ENCODE assay signal across 21 cellular contexts in the genomic region with DNA sequence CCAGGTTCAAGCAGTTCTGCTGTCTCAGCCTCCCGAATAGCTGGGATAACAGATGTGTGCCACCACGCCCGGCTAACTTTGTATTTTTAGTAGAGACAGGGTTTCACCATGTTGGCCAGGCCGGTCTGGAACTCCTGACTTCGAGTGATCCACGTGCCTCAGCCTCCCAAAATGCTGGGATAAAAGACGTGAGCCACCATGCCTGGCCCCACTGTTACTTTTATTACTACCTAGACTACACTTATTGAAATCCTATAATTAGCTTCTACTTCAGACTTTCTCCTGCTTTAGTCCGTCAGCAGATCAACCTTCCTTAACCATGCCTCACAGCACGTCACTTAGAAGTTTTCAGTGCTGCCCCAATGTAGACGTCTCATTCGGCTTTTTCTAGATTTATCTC. TPM values are rescaled to one million over a fixed set of nuclear protein-coding genes. Genes with fewer than 3 reads are reported as not detected.
DNase-seq lines count a peak whose midpoint lies in the region; ATAC-seq, FAIRE-seq and TF ChIP-seq lines count a peak whose summit lies in the region.
"Had no signal": no experiment of that assay in that cellular context is flagged by ENCODE, and none has a peak within 500 bp of the region (broad histone marks: within the 10 kb centered on the region; RNA-seq: fewer than 3 reads in every experiment).

No MANE protein-coding gene starts in this region.

- H3K36me3 ChIP-seq in cardiac muscle cell (peaks cover 7% of the 10 kb centered on the region), psoas muscle (ENCODE audit: insufficient read depth in 1 of 2, low read depth in 1 of 2) (peaks cover 2 to 59% of the 10 kb centered on the region in 2 donors)

- H3K4me3 ChIP-seq in cardiac muscle cell, result no peak overlapping the region
- H3K4me3 ChIP-seq in psoas muscle, result peak overlapping the region; percentile 15
- H3K4me3 ChIP-seq: BLaER1, GM23338 had no signal

- H3K9me3 ChIP-seq in cardiac muscle cell (ENCODE audit: low read depth) (no peaks in the 10 kb centered on the region), psoas muscle (peaks cover 7% of the 10 kb centered on the region)

- no peak for TF ChIP-seq POLR2A in H54 (IDR thresholded peaks at IDR 0.05; ENCODE audit: low read depth, low read length)

- DNase-seq in cardiac muscle cell (ENCODE audit: low read depth in 1 of 2, low spot score in 1 of 2), result no peak
- no peak for DNase-seq in Right ventricle myocardium inferior (ENCODE audit: missing footprints)
- no peak for DNase-seq in H54 (ENCODE audit: insufficient read length, low spot score)
- DNase-seq in left ventricle myocardium superior, result no peak
- DNase-seq in psoas muscle, result peak in 1 of 2 donors; percentile 65
- DNase-seq in glomerular visceral epithelial cell (ENCODE audit: extremely low spot score), result no peak
- no peak for DNase-seq in NCI-H510A treated with DMSO at 0.1 percent for 48 hours (lab: John Stamatoyannopoulos, UW)
- DNase-seq: 8988T; CD4-positive, alpha-beta memory T cell; DMS153; DMS79; GDM1; H7; HFFc6 had no signal

- TF ChIP-seq CTCF in cardiac muscle cell (IDR thresholded peaks at IDR 0.05; ENCODE audit: low read depth, low read length) (no peak), psoas muscle (IDR thresholded peaks at IDR 0.05) (no peak)

- WGBS in psoas muscle, 3 donors, result 42 to 76% (median 49%) methylated on average over 11 of the region's 11 CpGs

- intact Hi-C loops in Right ventricle myocardium inferior (cut with DNase I), result no loop called here
- intact Hi-C loops in left ventricle myocardium superior (cut with micrococcal nuclease), result no loop called here
- intact Hi-C loops in psoas muscle (cut with DNase I), result no loop called here

- no peaks in the 10 kb centered on the region for H3K27me3 ChIP-seq in cardiac muscle cell
- H3K27me3 ChIP-seq in psoas muscle (ENCODE audit: insufficient read depth in 3 of 3, low read length in 2 of 3), result no peaks in the 10 kb centered on the region
- H3K27me3 ChIP-seq: BLaER1 had no signal

- ATAC-seq in Right ventricle myocardium inferior (no peak), left ventricle myocardium superior (peak; percentile 55), psoas muscle (peak; percentile 64 to 82 (median 68)), GM18861 (IDR thresholded peaks at IDR 0.05; ENCODE audit: unreplicated experiment) (no peak)
- ATAC-seq: GM23338, HCT116 had no signal

- H3K4me1 ChIP-seq in cardiac muscle cell (ENCODE audit: low read depth), result peaks cover 25% of the 10 kb centered on the region
- peaks cover 49% of the 10 kb centered on the region for H3K4me1 ChIP-seq in psoas muscle
- H3K4me1 ChIP-seq: BLaER1 had no signal

- peak; percentile 55 for FAIRE-seq in H54 (lab: Jason Lieb, UNC)
- FAIRE-seq: GM12892, GM18507, HTR-8/SVneo had no signal

- H3K27ac ChIP-seq in cardiac muscle cell, result peak overlapping the region; percentile 67
- peak overlapping the region; percentile 100 for H3K27ac ChIP-seq in psoas muscle
- H3K27ac ChIP-seq: BLaER1 had no signal

RNA-seq across cellular contexts. Expression of a gene that starts 8.2 kb away (rescaled TPM):
- total RNA-seq in cardiac muscle cell, result 12.5 and 18.6 TPM in 2 replicates
- polyA plus RNA-seq in cardiac muscle cell, result 17.6 and 38.3 TPM in 2 replicates
- 35.1 TPM for total RNA-seq in Right ventricle myocardium inferior
- 36.6 TPM for total RNA-seq in left ventricle myocardium superior
- 10 to 100 TPM; 26.5 to 98.3 (median 76.6) TPM for total RNA-seq in psoas muscle
- 10 to 100 TPM; 19.5 to 48.2 (median 30.5) TPM for polyA plus RNA-seq in psoas muscle

RNA-seq across cellular contexts. Expression of a gene that starts 47.4 kb away (rescaled TPM):
- total RNA-seq in cardiac muscle cell (10.9 and 13.0 TPM in 2 replicates), Right ventricle myocardium inferior (6.3 TPM), left ventricle myocardium superior (5.3 TPM), psoas muscle (1 to 10 TPM; 4.4 to 7.3 (median 5.5) TPM)
- polyA plus RNA-seq in cardiac muscle cell (4.9 and 8.8 TPM in 2 replicates), psoas muscle (1 to 10 TPM; 2.0 to 5.0 (median 2.1) TPM)

Comparison
In these comparisons a context has a peak if more than half of its experiments do, and no peak if none do; other contexts are left out.
1. ATAC-seq: peak in left ventricle myocardium superior (single experiment) and psoas muscle (4 of 4); none in Right ventricle myocardium inferior (single experiment) and GM18861 (single experiment).